Comparison of ENCODE assay signal across 9 cellular contexts in genomic region chr20:25148181-25148981, GRCh38. TPM values are rescaled to one million over a fixed set of nuclear protein-coding genes. Genes with fewer than 3 reads are reported as not detected.
DNase-seq lines count a peak whose midpoint lies in the region; ATAC-seq and TF ChIP-seq lines count a peak whose summit lies in the region.
"Had no signal": no experiment of that assay in that cellular context is flagged by ENCODE, and none has a peak within 500 bp of the region (broad histone marks: within the 10 kb centered on the region; RNA-seq: fewer than 3 reads in every experiment).

No MANE protein-coding gene starts in this region.

- no peaks in the 10 kb centered on the region for H3K36me3 Mint-ChIP-seq in naive thymus-derived CD4-positive, alpha-beta T cell
- peaks cover 2 to 5% of the 10 kb centered on the region in 2 donors for H3K36me3 Mint-ChIP-seq in stimulated activated naive B cell treated with anti-CD40 and anti-IgM and Interleukin-4, amounts not matched to agents 10 μg/mL and 1 μg/mL and 100 μg/mL, for 72 hours

- peak overlapping the region; percentile 38 for H3K27ac ChIP-seq in naive thymus-derived CD4-positive, alpha-beta T cell (ENCODE audit: low read depth, low read length)
- H3K27ac ChIP-seq: HL-60 had no signal

- CTCF ChIA-PET in naive thymus-derived CD4-positive, alpha-beta T cell (lab: Charles Lee): interaction anchor here (1.2 kb wide), 1 partner anchor 58 kb away, joined by 4 read pairs; no protein-coding TSS in a partner anchor

- peak overlapping the region; percentile 44 for H3K9ac ChIP-seq in endocrine pancreas (ENCODE audit: control insufficient read depth, insufficient read depth, low read length)

- H3K4me1 Mint-ChIP-seq in naive thymus-derived CD4-positive, alpha-beta T cell: peaks cover 5 to 7% (median 6%) of the 10 kb centered on the region in 7 donors
- peaks cover 6 to 8% of the 10 kb centered on the region in 2 donors for H3K4me1 Mint-ChIP-seq in stimulated activated naive B cell treated with anti-CD40 and anti-IgM and Interleukin-4, amounts not matched to agents 10 μg/mL and 1 μg/mL and 100 μg/mL, for 72 hours

- no peak overlapping the region for H3K4me3 ChIP-seq in endocrine pancreas (ENCODE audit: control insufficient read depth, insufficient read depth, low read length)
- H3K4me3 ChIP-seq in naive thymus-derived CD4-positive, alpha-beta T cell (ENCODE audit: low read length): peak overlapping the region; percentile 65

- peak; percentile 94 for ATAC-seq in naive thymus-derived CD4-positive, alpha-beta T cell
- peak; percentile 84 to 91 for ATAC-seq in stimulated activated naive B cell treated with anti-CD40 and anti-IgM and Interleukin-4, amounts not matched to agents 10 μg/mL and 1 μg/mL and 100 μg/mL, for 72 hours (replicated peaks)
- ATAC-seq in HG03378 (IDR thresholded peaks at IDR 0.05; ENCODE audit: unreplicated experiment) (no peak), HG03457 (IDR thresholded peaks at IDR 0.05; ENCODE audit: unreplicated experiment) (no peak)

- peaks cover 3% of the 10 kb centered on the region for H3K27me3 ChIP-seq in endocrine pancreas (ENCODE audit: control insufficient read depth, insufficient read depth, low read length)
- no peaks in the 10 kb centered on the region for H3K27me3 ChIP-seq in naive thymus-derived CD4-positive, alpha-beta T cell (ENCODE audit: control insufficient read depth in 2 of 2, insufficient read depth in 2 of 2, low read length in 2 of 2)

- H3K27me3 Mint-ChIP-seq in naive thymus-derived CD4-positive, alpha-beta T cell: peaks cover 4 to 30% (median 8%) of the 10 kb centered on the region in 5 donors
- H3K27me3 Mint-ChIP-seq in stimulated activated naive B cell treated with anti-CD40 and anti-IgM and Interleukin-4, amounts not matched to agents 10 μg/mL and 1 μg/mL and 100 μg/mL, for 72 hours: peaks cover 55 to 59% of the 10 kb centered on the region in 2 donors

- TF ChIP-seq CTCF in GM20000 (IDR thresholded peaks at IDR 0.05; ENCODE audit: extremely low read depth, missing control alignments): no peak

- intact Hi-C loops in naive thymus-derived CD4-positive, alpha-beta T cell (cut with micrococcal nuclease): loop anchor here in 1 of 2 donors (2.0 kb wide), 2 partner anchors 46 to 58 kb away; partner anchors contain the start of gene ENTPD6

- no peaks in the 10 kb centered on the region for H3K9me3 ChIP-seq in endocrine pancreas (ENCODE audit: control insufficient read depth, low read length)
- H3K9me3 ChIP-seq in naive thymus-derived CD4-positive, alpha-beta T cell (ENCODE audit: control insufficient read depth in 2 of 3, low read length in 3 of 3): no peaks in the 10 kb centered on the region

- DNase-seq in GM20000 (ENCODE audit: low spot score) (peak; percentile 36), NK-92 (lab: John Stamatoyannopoulos, UW; ENCODE audit: unreplicated experiment) (no peak)
- peak; percentile 38 to 50 for DNase-seq in activated CD8-positive, alpha-beta memory T cell treated with anti-CD3 and anti-CD28 coated beads for 4 hours (ENCODE audit: low read depth in 2 of 2)
- DNase-seq in naive thymus-derived CD4-positive, alpha-beta T cell: peak; percentile 35 to 82 (median 79)
- DNase-seq in stimulated activated naive B cell treated with anti-CD40 and anti-IgM and Interleukin-4, amounts not matched to agents 10 μg/mL and 1 μg/mL and 100 μg/mL, for 72 hours: peak; percentile 18

- POLR2A ChIA-PET in naive thymus-derived CD4-positive, alpha-beta T cell (lab: Charles Lee): interaction anchor here (1.5 kb wide), 1 partner anchor 47 kb away, joined by 9 read pairs; the partner anchor contains the start of gene ENTPD6

- no peaks in the 10 kb centered on the region for H3K4me1 ChIP-seq in endocrine pancreas (ENCODE audit: control insufficient read depth, insufficient read depth, low read length)
- H3K4me1 ChIP-seq in naive thymus-derived CD4-positive, alpha-beta T cell (ENCODE audit: control insufficient read depth in 2 of 2, insufficient read depth in 2 of 2, low read length in 2 of 2): peaks cover 0 to 12% of the 10 kb centered on the region in 2 donors

- no peaks in the 10 kb centered on the region for H3K36me3 ChIP-seq in endocrine pancreas (ENCODE audit: control insufficient read depth, insufficient read depth, low read length)
- H3K36me3 ChIP-seq in naive thymus-derived CD4-positive, alpha-beta T cell (ENCODE audit: control insufficient read depth in 2 of 3, insufficient read depth in 3 of 3, low read length in 3 of 3): no peaks in the 10 kb centered on the region

- H3K9me3 Mint-ChIP-seq in naive thymus-derived CD4-positive, alpha-beta T cell: peaks cover 0 to 2% (median 0%) of the 10 kb centered on the region in 11 donors
- H3K9me3 Mint-ChIP-seq in stimulated activated naive B cell treated with anti-CD40 and anti-IgM and Interleukin-4, amounts not matched to agents 10 μg/mL and 1 μg/mL and 100 μg/mL, for 72 hours: no peaks in the 10 kb centered on the region

- peak overlapping the region; percentile 84 to 97 (median 90) for H3K4me3 Mint-ChIP-seq in naive thymus-derived CD4-positive, alpha-beta T cell
- peak overlapping the region; percentile 83 to 86 for H3K4me3 Mint-ChIP-seq in stimulated activated naive B cell treated with anti-CD40 and anti-IgM and Interleukin-4, amounts not matched to agents 10 μg/mL and 1 μg/mL and 100 μg/mL, for 72 hours

- peak overlapping the region in 8 of 9 donors; percentile 73 to 99 (median 90) for H3K27ac Mint-ChIP-seq in naive thymus-derived CD4-positive, alpha-beta T cell
- peak overlapping the region; percentile 81 for H3K27ac Mint-ChIP-seq in stimulated activated naive B cell treated with anti-CD40 and anti-IgM and Interleukin-4, amounts not matched to agents 10 μg/mL and 1 μg/mL and 100 μg/mL, for 72 hours

RNA-seq across cellular contexts. Expression of gene ENTPD6, which starts 47.1 kb away (rescaled TPM):
- 100 to 1,000 TPM in 2 of 5 experiments, 10 to 100 TPM in 3; 41.1 to 108 (median 74.4) TPM for total RNA-seq in naive thymus-derived CD4-positive, alpha-beta T cell
- 10 to 100 TPM; 43.7 to 56.9 TPM for polyA plus RNA-seq in naive thymus-derived CD4-positive, alpha-beta T cell

Comparison
In these comparisons a context has a peak if more than half of its experiments do, and no peak if none do; other contexts are left out.
1. ATAC-seq: peak in naive thymus-derived CD4-positive, alpha-beta T cell (single experiment) and stimulated activated naive B cell treated with anti-CD40 and anti-IgM and Interleukin-4, amounts not matched to agents 10 μg/mL and 1 μg/mL and 100 μg/mL, for 72 hours (2 of 2); none in HG03378 (single experiment) and HG03457 (single experiment).